In genomic region chr9:114370985-114371335, GRCh38 we compare ENCODE assay signal across 13 cellular contexts. TPM values are rescaled to one million over a fixed set of nuclear protein-coding genes. Genes with fewer than 3 reads are reported as not detected.
DNase-seq lines count a peak whose midpoint lies in the region; ATAC-seq lines count a peak whose summit lies in the region.
"Had no signal": no experiment of that assay in that cellular context is flagged by ENCODE, and none has a peak within 500 bp of the region (broad histone marks: within the 10 kb centered on the region; RNA-seq: fewer than 3 reads in every experiment).

No MANE protein-coding gene starts in this region.

- intact Hi-C loops in activated CD4-positive, alpha-beta memory T cell treated with anti-CD3 and anti-CD28 coated beads for 36 hours (cut with micrococcal nuclease) = no loop called here

- peak overlapping the region; percentile 87 for H3K4me3 Mint-ChIP-seq in T-helper 1 cell treated with Interleukin-12 subunit alpha and Interleukin-12 subunit beta and Interleukin-4 antibody, amounts not matched to agents 30 μg/mL and 1 μg/mL, for 36 hours
- H3K4me3 Mint-ChIP-seq in activated CD4-positive, alpha-beta memory T cell treated with anti-CD3 and anti-CD28 coated beads for 36 hours = no peak overlapping the region
- no peak overlapping the region for H3K4me3 Mint-ChIP-seq in stimulated activated memory B cell treated with anti-CD40 and anti-IgM and Interleukin-4, amounts not matched to agents 10 μg/mL and 1 μg/mL and 100 μg/mL, for 72 hours

- no peaks in the 10 kb centered on the region for H3K9me3 Mint-ChIP-seq in T-helper 1 cell treated with Interleukin-12 subunit alpha and Interleukin-12 subunit beta and Interleukin-4 antibody, amounts not matched to agents 30 μg/mL and 1 μg/mL, for 36 hours
- H3K9me3 Mint-ChIP-seq in activated CD4-positive, alpha-beta memory T cell treated with anti-CD3 and anti-CD28 coated beads for 36 hours = no peaks in the 10 kb centered on the region
- peaks cover 5% of the 10 kb centered on the region for H3K9me3 Mint-ChIP-seq in stimulated activated memory B cell treated with anti-CD40 and anti-IgM and Interleukin-4, amounts not matched to agents 10 μg/mL and 1 μg/mL and 100 μg/mL, for 72 hours

- H3K27ac Mint-ChIP-seq in T-helper 1 cell treated with Interleukin-12 subunit alpha and Interleukin-12 subunit beta and Interleukin-4 antibody, amounts not matched to agents 30 μg/mL and 1 μg/mL, for 36 hours = peak overlapping the region; percentile 46
- peak overlapping the region; percentile 98 for H3K27ac Mint-ChIP-seq in activated CD4-positive, alpha-beta memory T cell treated with anti-CD3 and anti-CD28 coated beads for 36 hours
- H3K27ac Mint-ChIP-seq in stimulated activated memory B cell treated with anti-CD40 and anti-IgM and Interleukin-4, amounts not matched to agents 10 μg/mL and 1 μg/mL and 100 μg/mL, for 72 hours = peak overlapping the region; percentile 59

- CTCF ChIA-PET in activated CD4-positive, alpha-beta memory T cell treated with anti-CD3 and anti-CD28 coated beads for 36 hours (lab: Charles Lee) = interaction anchor here (5.2 kb wide), 1 partner anchor 14 kb away, joined by 53 read pairs; the partner anchor contains the start of gene AKNA

- POLR2A ChIA-PET in activated CD4-positive, alpha-beta memory T cell treated with anti-CD3 and anti-CD28 coated beads for 36 hours (lab: Charles Lee) = interaction anchor here (3.1 to 6.0 kb wide), 2 partner anchors 7 to 14 kb away, joined by 15 to 100 read pairs; partner anchors contain the start of gene AKNA

- ATAC-seq in stimulated activated memory B cell treated with anti-CD40 and anti-IgM and Interleukin-4, amounts not matched to agents 10 μg/mL and 1 μg/mL and 100 μg/mL, for 72 hours = no peak
- no peak for ATAC-seq in HG02938 (IDR thresholded peaks at IDR 0.05; ENCODE audit: unreplicated experiment)

- H3K36me3 Mint-ChIP-seq in T-helper 1 cell treated with Interleukin-12 subunit alpha and Interleukin-12 subunit beta and Interleukin-4 antibody, amounts not matched to agents 30 μg/mL and 1 μg/mL, for 36 hours (ENCODE audit: low read depth) = peaks cover 81% of the 10 kb centered on the region
- H3K36me3 Mint-ChIP-seq in activated CD4-positive, alpha-beta memory T cell treated with anti-CD3 and anti-CD28 coated beads for 36 hours = peaks cover 61% of the 10 kb centered on the region
- H3K36me3 Mint-ChIP-seq in stimulated activated memory B cell treated with anti-CD40 and anti-IgM and Interleukin-4, amounts not matched to agents 10 μg/mL and 1 μg/mL and 100 μg/mL, for 72 hours = peaks cover 83% of the 10 kb centered on the region

- H3K27me3 Mint-ChIP-seq in T-helper 1 cell treated with Interleukin-12 subunit alpha and Interleukin-12 subunit beta and Interleukin-4 antibody, amounts not matched to agents 30 μg/mL and 1 μg/mL, for 36 hours (ENCODE audit: low read depth) = no peaks in the 10 kb centered on the region
- no peaks in the 10 kb centered on the region for H3K27me3 Mint-ChIP-seq in activated CD4-positive, alpha-beta memory T cell treated with anti-CD3 and anti-CD28 coated beads for 36 hours
- no peaks in the 10 kb centered on the region for H3K27me3 Mint-ChIP-seq in stimulated activated memory B cell treated with anti-CD40 and anti-IgM and Interleukin-4, amounts not matched to agents 10 μg/mL and 1 μg/mL and 100 μg/mL, for 72 hours

- DNase-seq in T-helper 1 cell (no peak), hypothalamus (lab: John Stamatoyannopoulos, UW) (peak in 45 of 51 donors; percentile 13 to 94 (median 73))
- DNase-seq in activated CD4-positive, alpha-beta memory T cell treated with anti-CD3 and anti-CD28 coated beads for 36 hours = no peak
- DNase-seq in stimulated activated CD4-positive, alpha-beta T cell treated with anti-CD3 and anti-CD28 coated beads, Interleukin-2, amount 100 ng/mL, for 24 hours = no peak
- DNase-seq in stimulated activated CD4-positive, alpha-beta T cell treated with anti-CD3 and anti-CD28 coated beads, Interleukin-4, amount 100 ng/mL, for 4 hours = no peak
- DNase-seq: 8988T, GDM1, islet precursor cell, retina, SW 1271 had no signal

- peaks cover 77% of the 10 kb centered on the region for H3K4me1 Mint-ChIP-seq in T-helper 1 cell treated with Interleukin-12 subunit alpha and Interleukin-12 subunit beta and Interleukin-4 antibody, amounts not matched to agents 30 μg/mL and 1 μg/mL, for 36 hours (ENCODE audit: low read depth)
- H3K4me1 Mint-ChIP-seq in activated CD4-positive, alpha-beta memory T cell treated with anti-CD3 and anti-CD28 coated beads for 36 hours (ENCODE audit: low read depth) = peaks cover 89% of the 10 kb centered on the region
- peaks cover 96% of the 10 kb centered on the region for H3K4me1 Mint-ChIP-seq in stimulated activated memory B cell treated with anti-CD40 and anti-IgM and Interleukin-4, amounts not matched to agents 10 μg/mL and 1 μg/mL and 100 μg/mL, for 72 hours

RNA-seq across cellular contexts. Expression of gene AKNA, which starts 16.8 kb away (rescaled TPM):
- total RNA-seq in activated CD4-positive, alpha-beta memory T cell treated with anti-CD3 and anti-CD28 coated beads for 36 hours = 100 to 1,000 TPM; 127 to 130 TPM

RNA-seq across cellular contexts. Expression of gene ORM2, which starts 41.3 kb away (rescaled TPM):
- not detected for total RNA-seq in activated CD4-positive, alpha-beta memory T cell treated with anti-CD3 and anti-CD28 coated beads for 36 hours

RNA-seq across cellular contexts. Expression of gene ORM1, which starts 48.1 kb away (rescaled TPM):
- not detected for total RNA-seq in activated CD4-positive, alpha-beta memory T cell treated with anti-CD3 and anti-CD28 coated beads for 36 hours

Comparison
In these comparisons a context has a peak if more than half of its experiments do, and no peak if none do; other contexts are left out.
1. H3K27ac Mint-ChIP-seq: peak in every context shown above with its lines; median percentile 98 in activated CD4-positive, alpha-beta memory T cell treated with anti-CD3 and anti-CD28 coated beads for 36 hours; 59 in stimulated activated memory B cell treated with anti-CD40 and anti-IgM and Interleukin-4, amounts not matched to agents 10 μg/mL and 1 μg/mL and 100 μg/mL, for 72 hours; 46 in T-helper 1 cell treated with Interleukin-12 subunit alpha and Interleukin-12 subunit beta and Interleukin-4 antibody, amounts not matched to agents 30 μg/mL and 1 μg/mL, for 36 hours.
2. DNase-seq: peak in hypothalamus (45 of 51); none in T-helper 1 cell (0 of 5), activated CD4-positive, alpha-beta memory T cell treated with anti-CD3 and anti-CD28 coated beads for 36 hours (single experiment), stimulated activated CD4-positive, alpha-beta T cell treated with anti-CD3 and anti-CD28 coated beads, Interleukin-2, amount 100 ng/mL, for 24 hours (0 of 2) and stimulated activated CD4-positive, alpha-beta T cell treated with anti-CD3 and anti-CD28 coated beads, Interleukin-4, amount 100 ng/mL, for 4 hours (0 of 2).